ENCODE assay signal across 8 cellular contexts in the genomic region with DNA sequence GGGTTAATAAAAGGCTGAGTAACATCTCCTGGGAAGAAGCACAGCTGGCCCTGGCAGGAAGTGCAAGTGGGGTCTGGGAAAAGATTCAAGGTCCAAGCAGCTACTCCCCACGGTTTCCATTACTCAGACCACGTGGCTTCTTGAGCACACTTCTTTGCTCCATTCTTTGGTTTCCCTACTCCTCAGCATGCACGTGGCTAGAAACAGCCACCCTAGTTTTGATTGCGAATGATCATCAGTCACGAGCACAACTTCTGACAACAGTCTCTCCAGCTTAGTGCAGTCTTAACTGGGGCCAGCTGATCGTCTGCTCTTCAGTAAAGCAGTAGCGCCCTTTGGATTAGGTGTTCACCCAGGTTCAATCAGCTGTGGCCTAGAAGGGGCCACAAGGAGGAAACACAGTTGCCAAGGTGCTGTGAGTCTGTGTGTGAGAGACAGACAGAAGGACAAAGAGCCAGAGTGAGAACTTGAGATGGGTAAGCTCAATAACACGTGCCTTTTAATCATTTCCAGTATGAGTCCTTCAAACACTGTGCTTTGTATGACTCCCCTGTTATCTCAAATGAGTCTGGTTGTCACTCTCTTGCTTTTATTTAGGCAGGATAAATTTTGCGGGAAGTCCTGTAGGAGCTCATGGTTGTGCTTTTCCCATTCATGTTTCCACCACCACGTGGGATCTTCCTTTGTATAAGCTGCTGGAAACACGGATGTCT. TPM values are rescaled to one million over a fixed set of nuclear protein-coding genes. Genes with fewer than 3 reads are reported as not detected.
DNase-seq lines count a peak whose midpoint lies in the region; ATAC-seq and TF ChIP-seq lines count a peak whose summit lies in the region.

No MANE protein-coding gene starts in this region.

- ATAC-seq in stimulated activated naive CD8-positive, alpha-beta T cell treated with anti-CD3 and anti-CD28 coated beads, Interleukin-15, Interleukin-2, amounts not matched to agents 100 U/mL and 50 U/mL, for 24 hours, result no peak
- ATAC-seq in HG03108 (IDR thresholded peaks at IDR 0.05; ENCODE audit: unreplicated experiment), result no peak
- no peak for ATAC-seq in HG02970 (IDR thresholded peaks at IDR 0.05; ENCODE audit: low FRiP score, unreplicated experiment)
- no peak for ATAC-seq in HG02588 (IDR thresholded peaks at IDR 0.05; ENCODE audit: unreplicated experiment)

- H3K27ac Mint-ChIP-seq in stimulated activated naive CD8-positive, alpha-beta T cell treated with anti-CD3 and anti-CD28 coated beads, Interleukin-15, Interleukin-2, amounts not matched to agents 100 ng/mL and 50 ng/mL, for 24 hours, result no peak overlapping the region
- H3K27ac Mint-ChIP-seq in mesothelial cell of epicardium, result peak overlapping the region; percentile 92

- H3K27me3 Mint-ChIP-seq in stimulated activated naive CD8-positive, alpha-beta T cell treated with anti-CD3 and anti-CD28 coated beads, Interleukin-15, Interleukin-2, amounts not matched to agents 100 ng/mL and 50 ng/mL, for 24 hours, result peaks cover 47% of the 10 kb centered on the region
- H3K27me3 Mint-ChIP-seq in mesothelial cell of epicardium (ENCODE audit: low read depth), result no peaks in the 10 kb centered on the region

- TF ChIP-seq CTCF in mesothelial cell of epicardium (IDR thresholded peaks at IDR 0.05; ENCODE audit: unreplicated experiment), result no peak

- DNase-seq in stimulated activated naive CD8-positive, alpha-beta T cell treated with anti-CD3 and anti-CD28 coated beads, Interleukin-15, Interleukin-2, amounts not matched to agents 100 U/mL and 50 U/mL, for 24 hours, result no peak
- DNase-seq in dedifferentiated amniotic fluid mesenchymal stem cell (ENCODE audit: extremely low spot score) (peak; percentile 27), mesothelial cell of epicardium (ENCODE audit: low spot score in 2 of 2, unreplicated experiment in 2 of 2) (no peak), cerebellum (ENCODE audit: low spot score) (no peak)

- H3K36me3 Mint-ChIP-seq in stimulated activated naive CD8-positive, alpha-beta T cell treated with anti-CD3 and anti-CD28 coated beads, Interleukin-15, Interleukin-2, amounts not matched to agents 100 ng/mL and 50 ng/mL, for 24 hours (ENCODE audit: low read depth), result no peaks in the 10 kb centered on the region
- H3K36me3 Mint-ChIP-seq in mesothelial cell of epicardium, result no peaks in the 10 kb centered on the region

- peak overlapping the region; percentile 14 for H3K4me3 Mint-ChIP-seq in stimulated activated naive CD8-positive, alpha-beta T cell treated with anti-CD3 and anti-CD28 coated beads, Interleukin-15, Interleukin-2, amounts not matched to agents 100 ng/mL and 50 ng/mL, for 24 hours
- H3K4me3 Mint-ChIP-seq in mesothelial cell of epicardium, result peak overlapping the region; percentile 75

- H3K9me3 Mint-ChIP-seq in stimulated activated naive CD8-positive, alpha-beta T cell treated with anti-CD3 and anti-CD28 coated beads, Interleukin-15, Interleukin-2, amounts not matched to agents 100 ng/mL and 50 ng/mL, for 24 hours, result peaks cover 9% of the 10 kb centered on the region
- no peaks in the 10 kb centered on the region for H3K9me3 Mint-ChIP-seq in mesothelial cell of epicardium

- peaks cover 3% of the 10 kb centered on the region for H3K4me1 Mint-ChIP-seq in stimulated activated naive CD8-positive, alpha-beta T cell treated with anti-CD3 and anti-CD28 coated beads, Interleukin-15, Interleukin-2, amounts not matched to agents 100 ng/mL and 50 ng/mL, for 24 hours (ENCODE audit: low read depth)
- H3K4me1 Mint-ChIP-seq in mesothelial cell of epicardium, result peaks cover 40% of the 10 kb centered on the region

RNA-seq across cellular contexts. Expression of gene PARVA, which starts 1.0 kb away (rescaled TPM):
- total RNA-seq in mesothelial cell of epicardium (77.1 to 78.3 TPM (median 78.2 TPM) in 3 replicates), cerebellum (9.5 TPM)
